9 cellular contexts compared by ENCODE assay signal in genomic region chr1:85894651-85895050, GRCh38.
DNase-seq lines count a peak whose midpoint lies in the region; ATAC-seq, FAIRE-seq and TF ChIP-seq lines count a peak whose summit lies in the region.
"Had no signal": no experiment of that assay in that cellular context is flagged by ENCODE, and none has a peak within 500 bp of the region (broad histone marks: within the 10 kb centered on the region; RNA-seq: fewer than 3 reads in every experiment).

No MANE protein-coding gene starts in this region.

- intact Hi-C loops in vagina (cut with DNase I): no loop called here

- H3K27ac ChIP-seq in SK-N-MC: no peak overlapping the region
- no peak overlapping the region for H3K27ac ChIP-seq in gastroesophageal sphincter
- no peak overlapping the region for H3K27ac ChIP-seq in vagina

- 21 to 23% methylated on average over 4 of the region's 4 CpGs for WGBS in gastroesophageal sphincter (ENCODE audit: low coverage in 1 of 2), 2 donors

- no peak overlapping the region for H3K4me3 ChIP-seq in SK-N-MC
- no peak overlapping the region for H3K4me3 ChIP-seq in gastroesophageal sphincter
- no peak overlapping the region for H3K4me3 ChIP-seq in vagina
- H3K4me3 ChIP-seq: mucosa of descending colon had no signal

- no peak for TF ChIP-seq POLR2A in gastroesophageal sphincter (IDR thresholded peaks at IDR 0.05)
- TF ChIP-seq POLR2A in vagina (IDR thresholded peaks at IDR 0.05): no peak

- no peak overlapping the region for H3K9ac ChIP-seq in SK-N-MC (ENCODE audit: insufficient read length)

- H3K27me3 ChIP-seq in gastroesophageal sphincter: no peaks in the 10 kb centered on the region
- H3K27me3 ChIP-seq in vagina: no peaks in the 10 kb centered on the region

- TF ChIP-seq CTCF in gastroesophageal sphincter (IDR thresholded peaks at IDR 0.05): peak in 3 of 4 experiments; percentile 7 to 39 (median 16)
- peak in 1 of 3 experiments; percentile 20 for TF ChIP-seq CTCF in vagina (IDR thresholded peaks at IDR 0.05)

- no peaks in the 10 kb centered on the region for H3K9me3 ChIP-seq in SK-N-MC (ENCODE audit: low read depth, low read length)
- H3K9me3 ChIP-seq in gastroesophageal sphincter: no peaks in the 10 kb centered on the region
- no peaks in the 10 kb centered on the region for H3K9me3 ChIP-seq in vagina
- H3K9me3 ChIP-seq: mucosa of descending colon had no signal

- H3K4me1 ChIP-seq in gastroesophageal sphincter (no peaks in the 10 kb centered on the region), vagina (no peaks in the 10 kb centered on the region)

- H3K36me3 ChIP-seq in SK-N-MC (ENCODE audit: insufficient read depth, low read length) (no peaks in the 10 kb centered on the region), gastroesophageal sphincter (no peaks in the 10 kb centered on the region), vagina (no peaks in the 10 kb centered on the region)

- FAIRE-seq in urothelium cell line (lab: Jason Lieb, UNC): no peak

- TF ChIP-seq EP300 in gastroesophageal sphincter (IDR thresholded peaks at IDR 0.05): no peak

- peak; percentile 52 for DNase-seq in COR-L47 (lab: John Stamatoyannopoulos, UW)
- peak; percentile 28 for DNase-seq in HT-29 (ENCODE audit: low spot score)
- peak; percentile 26 for DNase-seq in SK-N-MC (ENCODE audit: low read depth, low spot score)
- peak; percentile 33 for DNase-seq in urothelium cell line (ENCODE audit: low spot score)
- DNase-seq in activated naive CD4-positive, alpha-beta T cell treated with Interleukin-2 at 50 U/mL for 16 hours: no peak
- DNase-seq in vagina (ENCODE audit: extremely low spot score in 2 of 2): no peak

- ATAC-seq in GM18909 (IDR thresholded peaks at IDR 0.05; ENCODE audit: poor library complexity, unreplicated experiment): peak; percentile 77
- no peak for ATAC-seq in gastroesophageal sphincter
- ATAC-seq: mucosa of descending colon had no signal

Comparison
In these comparisons a context has a peak if more than half of its experiments do, and no peak if none do; other contexts are left out.
1. DNase-seq: peak in COR-L47 (single experiment), HT-29 (single experiment), SK-N-MC (single experiment) and urothelium cell line (single experiment); none in activated naive CD4-positive, alpha-beta T cell treated with Interleukin-2 at 50 U/mL for 16 hours (single experiment) and vagina (0 of 2).